Comparison of ENCODE assay signal across 20 cellular contexts in the genomic region with DNA sequence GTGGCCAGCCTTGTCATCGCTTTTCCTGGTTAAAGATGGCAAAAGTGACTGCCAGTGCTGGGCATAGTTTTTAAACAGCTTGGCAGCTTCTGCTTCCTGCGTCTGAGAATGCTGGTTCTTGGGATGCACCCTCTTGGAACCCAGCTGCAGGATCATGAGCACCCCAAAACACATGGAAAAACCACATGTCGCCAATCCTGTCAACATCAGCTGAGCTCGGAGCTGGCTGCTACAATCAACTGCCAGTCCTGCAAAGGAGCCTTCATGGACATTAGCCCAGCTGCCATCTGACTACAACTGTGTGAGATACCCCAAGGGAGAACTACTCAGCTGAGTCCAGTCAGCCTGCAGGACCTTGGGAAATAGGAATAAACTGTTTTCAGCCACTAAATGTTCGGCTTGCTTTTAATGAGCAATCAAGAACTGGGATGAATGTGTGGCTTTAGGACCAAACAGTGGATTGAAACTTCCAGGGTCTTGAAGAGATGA.
"Had no signal": no experiment of that assay in that cellular context is flagged by ENCODE, and none has a peak within 500 bp of the region (broad histone marks: within the 10 kb centered on the region; RNA-seq: fewer than 3 reads in every experiment).

No MANE protein-coding gene starts in this region.

- H3K36me3 Mint-ChIP-seq: naive thymus-derived CD8-positive, alpha-beta T cell had no signal

- H3K9me3 ChIP-seq: heart right ventricle, neutrophil, testis, tibial nerve, upper lobe of right lung, vagina had no signal

- H3K27me3 Mint-ChIP-seq: naive thymus-derived CD8-positive, alpha-beta T cell; stimulated activated naive B cell treated with anti-CD40 and anti-IgM and Interleukin-4, amounts not matched to agents 10 μg/mL and 1 μg/mL and 100 μg/mL, for 72 hours; stimulated activated naive CD8-positive, alpha-beta T cell treated with anti-CD3 and anti-CD28 coated beads, Interleukin-15, amount 100 ng/mL, for 72 hours had no signal

- H3K4me3 ChIP-seq: heart right ventricle, skin epidermis, testis, tibial nerve, upper lobe of right lung, vagina had no signal

- ATAC-seq: left lobe of liver; naive thymus-derived CD8-positive, alpha-beta T cell; sciatic nerve; stimulated activated naive B cell treated with anti-CD40 and anti-IgM and Interleukin-4, amounts not matched to agents 10 μg/mL and 1 μg/mL and 100 μg/mL, for 72 hours; stimulated activated naive CD8-positive, alpha-beta T cell treated with anti-CD3 and anti-CD28 coated beads, Interleukin-15, amount 100 ng/mL, for 72 hours; upper lobe of right lung had no signal

- H3K9me3 Mint-ChIP-seq: endodermal cell; naive thymus-derived CD8-positive, alpha-beta T cell; stimulated activated naive B cell treated with anti-CD40 and anti-IgM and Interleukin-4, amounts not matched to agents 10 μg/mL and 1 μg/mL and 100 μg/mL, for 72 hours; stimulated activated naive CD8-positive, alpha-beta T cell treated with anti-CD3 and anti-CD28 coated beads, Interleukin-15, amount 100 ng/mL, for 72 hours had no signal

- H3K4me3 Mint-ChIP-seq: endodermal cell; naive thymus-derived CD8-positive, alpha-beta T cell; stimulated activated naive B cell treated with anti-CD40 and anti-IgM and Interleukin-4, amounts not matched to agents 10 μg/mL and 1 μg/mL and 100 μg/mL, for 72 hours; stimulated activated naive CD8-positive, alpha-beta T cell treated with anti-CD3 and anti-CD28 coated beads, Interleukin-15, amount 100 ng/mL, for 72 hours had no signal

- DNase-seq: effector CD4-positive, alpha-beta T cell; endodermal cell; erythroblast; heart right ventricle; islet precursor cell; mammary epithelial cell; naive thymus-derived CD8-positive, alpha-beta T cell; posterior cingulate gyrus; stimulated activated CD4-positive, alpha-beta T cell treated with anti-CD3 and anti-CD28 coated beads, Interleukin-2, amount 100 ng/mL, for 24 hours; stimulated activated CD4-positive, alpha-beta T cell treated with anti-CD3 and anti-CD28 coated beads, Interleukin-4, amount 100 ng/mL, for 4 hours; stimulated activated naive B cell treated with anti-CD40 and anti-IgM and Interleukin-4, amounts not matched to agents 10 μg/mL and 1 μg/mL and 100 μg/mL, for 72 hours; stimulated activated naive CD8-positive, alpha-beta T cell treated with anti-CD3 and anti-CD28 coated beads, Interleukin-15, amount 100 ng/mL, for 72 hours; testis; upper lobe of right lung had no signal

- H3K4me1 Mint-ChIP-seq: naive thymus-derived CD8-positive, alpha-beta T cell; stimulated activated naive B cell treated with anti-CD40 and anti-IgM and Interleukin-4, amounts not matched to agents 10 μg/mL and 1 μg/mL and 100 μg/mL, for 72 hours; stimulated activated naive CD8-positive, alpha-beta T cell treated with anti-CD3 and anti-CD28 coated beads, Interleukin-15, amount 100 ng/mL, for 72 hours had no signal

- H3K27me3 ChIP-seq: heart right ventricle, neutrophil, testis, tibial nerve, upper lobe of right lung, vagina had no signal

- H3K27ac Mint-ChIP-seq: endodermal cell; stimulated activated naive B cell treated with anti-CD40 and anti-IgM and Interleukin-4, amounts not matched to agents 10 μg/mL and 1 μg/mL and 100 μg/mL, for 72 hours; stimulated activated naive CD8-positive, alpha-beta T cell treated with anti-CD3 and anti-CD28 coated beads, Interleukin-15, amount 100 ng/mL, for 72 hours had no signal

- H3K4me1 ChIP-seq: heart right ventricle, testis, tibial nerve, upper lobe of right lung, vagina had no signal

- H3K27ac ChIP-seq: heart right ventricle, neutrophil, skin epidermis, testis, tibial nerve, upper lobe of right lung, vagina had no signal

- H3K36me3 ChIP-seq: neutrophil, upper lobe of right lung, vagina had no signal
